ENCODE assay signal across 19 cellular contexts in the genomic region with DNA sequence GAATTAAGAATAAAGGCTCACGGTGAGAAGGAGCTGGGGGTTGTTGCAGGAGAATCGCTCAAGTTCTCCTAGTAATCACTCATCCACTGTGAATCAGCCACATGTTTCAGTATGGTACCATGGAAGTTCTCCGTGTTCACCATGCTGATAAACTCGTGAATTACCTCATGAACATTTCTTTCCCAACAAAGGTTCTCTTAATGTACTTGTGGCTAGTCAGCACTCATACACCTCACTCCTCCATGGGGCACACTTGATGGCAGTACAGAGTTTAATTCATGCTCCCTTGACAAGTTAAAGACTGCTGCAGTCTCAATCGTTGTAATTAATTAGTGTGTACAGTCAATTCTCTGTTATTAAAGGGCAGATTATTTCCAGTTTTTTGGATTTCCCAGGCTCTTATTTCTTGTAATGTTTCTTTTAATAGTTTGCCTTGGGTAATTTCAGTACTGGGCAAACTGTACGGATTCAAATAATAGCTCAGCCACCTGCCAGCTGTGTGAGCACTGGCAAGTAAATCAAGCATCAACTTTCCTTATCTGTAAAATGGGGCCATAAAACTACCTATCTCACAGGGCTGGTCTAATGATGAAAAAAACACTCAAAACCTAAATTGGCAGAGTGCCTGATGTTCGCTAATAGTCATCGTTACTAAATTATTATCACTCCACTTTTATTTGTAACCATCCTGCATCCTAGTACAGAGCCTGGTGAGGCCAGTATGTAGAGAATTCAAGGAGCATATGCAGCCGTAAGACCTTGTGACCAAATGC. TPM values are rescaled to one million over a fixed set of nuclear protein-coding genes. Genes with fewer than 3 reads are reported as not detected.
DNase-seq lines count a peak whose midpoint lies in the region; ATAC-seq and TF ChIP-seq lines count a peak whose summit lies in the region.
"Had no signal": no experiment of that assay in that cellular context is flagged by ENCODE, and none has a peak within 500 bp of the region (broad histone marks: within the 10 kb centered on the region; RNA-seq: fewer than 3 reads in every experiment).

No MANE protein-coding gene starts in this region.

- H3K4me3 ChIP-seq in right cardiac atrium (ENCODE audit: low read length) (no peak overlapping the region), heart left ventricle (no peak overlapping the region), right lobe of liver (no peak overlapping the region), testis (no peak overlapping the region), thyroid gland (replicated peaks in 1 of 3) (no peak overlapping the region)
- H3K4me3 ChIP-seq: MG63, Peyer's patch had no signal

- DNase-seq in Right ventricle myocardium superior: no peak
- no peak for DNase-seq in right cardiac atrium
- DNase-seq in heart left ventricle: no peak
- DNase-seq in right lobe of liver: no peak
- DNase-seq in testis: no peak
- DNase-seq in GM10248 (ENCODE audit: extremely low spot score): no peak
- no peak for DNase-seq in thyroid gland
- DNase-seq: 8988T, DMS153, HCEC 1CT, MG63, NCI-H1105 treated with DMSO at 0.1 percent for 48 hours, NCI-H187, NCI-H446, NCI-H774, Peyer's patch, SHP77 treated with DMSO at 0.1 percent for 48 hours had no signal

- ATAC-seq in Right ventricle myocardium superior (ENCODE audit: poor library complexity) (peak; percentile 40), right cardiac atrium (no peak), heart left ventricle (peak; percentile 12 to 66 (median 53)), right lobe of liver (peak in 3 of 4 donors; percentile 5 to 38 (median 18)), GM18502 (IDR thresholded peaks at IDR 0.05; ENCODE audit: poor library complexity, unreplicated experiment) (no peak)

- CTCF ChIA-PET in GM10248 (lab: Yijun Ruan, JAX): no interaction called here

- no peaks in the 10 kb centered on the region for H3K27me3 ChIP-seq in right cardiac atrium (ENCODE audit: control insufficient read depth, insufficient read depth)
- H3K27me3 ChIP-seq in heart left ventricle: no peaks in the 10 kb centered on the region
- H3K27me3 ChIP-seq in right lobe of liver: no peaks in the 10 kb centered on the region
- H3K27me3 ChIP-seq in testis: no peaks in the 10 kb centered on the region
- H3K27me3 ChIP-seq in thyroid gland: no peaks in the 10 kb centered on the region
- H3K27me3 ChIP-seq: MG63, Peyer's patch had no signal

- POLR2A ChIA-PET in GM10248 (lab: Yijun Ruan, JAX): no interaction called here

- H3K4me1 ChIP-seq in right cardiac atrium (ENCODE audit: control insufficient read depth, insufficient read depth, low read length) (no peaks in the 10 kb centered on the region), heart left ventricle (peaks cover 4 to 54% (median 23%) of the 10 kb centered on the region in 12 donors), right lobe of liver (peaks cover 0 to 91% (median 46%) of the 10 kb centered on the region in 4 donors), testis (peaks cover 12% of the 10 kb centered on the region), thyroid gland (peaks cover 6 to 12% of the 10 kb centered on the region in 2 donors)

- H3K36me3 ChIP-seq in heart left ventricle: peaks cover under 1 to 18% (median 8%) of the 10 kb centered on the region in 9 donors
- peaks cover 0 to 5% (median under 1%) of the 10 kb centered on the region in 4 donors for H3K36me3 ChIP-seq in right lobe of liver
- no peaks in the 10 kb centered on the region for H3K36me3 ChIP-seq in testis (ENCODE audit: low read depth, missing control alignments)
- H3K36me3 ChIP-seq in thyroid gland: peaks cover 0 to 6% of the 10 kb centered on the region in 2 donors

- H3K27ac ChIP-seq in right cardiac atrium (ENCODE audit: low read length): no peak overlapping the region
- peak overlapping the region in 10 of 12 donors; percentile 29 to 88 (median 80) for H3K27ac ChIP-seq in heart left ventricle
- peak overlapping the region; percentile 47 to 97 (median 91) for H3K27ac ChIP-seq in right lobe of liver
- peak overlapping the region; percentile 31 to 61 for H3K27ac ChIP-seq in testis
- no peak overlapping the region for H3K27ac ChIP-seq in thyroid gland
- H3K27ac ChIP-seq: KMS-11, Peyer's patch had no signal

- 82% methylated on average over 9 of the region's 9 CpGs for WGBS in right cardiac atrium
- 69 to 71% (median 70%) methylated on average over 9 of the region's 9 CpGs for WGBS in heart left ventricle, 4 donors
- WGBS in right lobe of liver (ENCODE audit: insufficient coverage, low coverage, low lambda C conversion rate, missing lambda C conversion rate): 38% methylated on average over 9 of the region's 9 CpGs
- WGBS in testis, 2 donors: 66 to 80% methylated on average over 9 of the region's 9 CpGs
- WGBS in thyroid gland, 2 donors: 91 to 92% methylated on average over 9 of the region's 9 CpGs

- no peaks in the 10 kb centered on the region for H3K9me3 ChIP-seq in right cardiac atrium (ENCODE audit: control insufficient read depth, low read length)
- no peaks in the 10 kb centered on the region for H3K9me3 ChIP-seq in heart left ventricle
- H3K9me3 ChIP-seq in right lobe of liver: no peaks in the 10 kb centered on the region
- H3K9me3 ChIP-seq in testis: no peaks in the 10 kb centered on the region
- no peaks in the 10 kb centered on the region for H3K9me3 ChIP-seq in thyroid gland
- H3K9me3 ChIP-seq: MG63, Peyer's patch had no signal

- intact Hi-C loops in Right ventricle myocardium superior (cut with DNase I): no loop called here
- intact Hi-C loops in right cardiac atrium (cut with DNase I): no loop called here
- intact Hi-C loops in heart left ventricle (cut with DNase I): no loop called here
- intact Hi-C loops in right lobe of liver (cut with DNase I): no loop called here
- intact Hi-C loops in testis (cut with DNase I; ENCODE audit: low total_unique reads): no loop called here
- intact Hi-C loops in thyroid gland (cut with DNase I): no loop called here

- TF ChIP-seq CTCF in heart left ventricle (IDR thresholded peaks at IDR 0.05) (no peak), right lobe of liver (IDR thresholded peaks at IDR 0.05) (no peak), testis (IDR thresholded peaks at IDR 0.05) (no peak), GM10248 (IDR thresholded peaks at IDR 0.05; ENCODE audit: control extremely low read depth, extremely low read depth, low read depth, missing control alignments) (no peak), thyroid gland (IDR thresholded peaks at IDR 0.05) (no peak)

- TF ChIP-seq POLR2A in heart left ventricle (IDR thresholded peaks at IDR 0.05): no peak
- TF ChIP-seq POLR2A in right lobe of liver (IDR thresholded peaks at IDR 0.05): no peak
- no peak for TF ChIP-seq POLR2A in testis (IDR thresholded peaks at IDR 0.05)
- no peak for TF ChIP-seq POLR2A in thyroid gland (IDR thresholded peaks at IDR 0.05)

RNA-seq across cellular contexts. Expression of a gene that starts 6.1 kb away (rescaled TPM):
- total RNA-seq in Right ventricle myocardium superior: 533 TPM
- total RNA-seq in right cardiac atrium: 100 to 1,000 TPM; 245 to 329 (median 314) TPM
- polyA plus RNA-seq in right cardiac atrium: 313 TPM
- 100 to 1,000 TPM; 297 to 590 (median 453) TPM for total RNA-seq in heart left ventricle
- 100 to 1,000 TPM; 201 to 338 TPM for polyA plus RNA-seq in heart left ventricle
- total RNA-seq in right lobe of liver: 100 to 1,000 TPM; 117 to 196 (median 169) TPM
- total RNA-seq in testis: 100 to 1,000 TPM; 108 to 138 TPM
- 81.0 TPM for polyA plus RNA-seq in testis (ENCODE audit: insufficient read depth, low read depth, low replicate concordance)
- total RNA-seq in thyroid gland: 100 to 1,000 TPM in 2 of 4 donors, 10 to 100 TPM in 2; 65.4 to 129 (median 93.4) TPM

RNA-seq across cellular contexts. Expression of a gene that starts 43.4 kb away (rescaled TPM):
- total RNA-seq in Right ventricle myocardium superior (35.3 TPM), right cardiac atrium (10 to 100 TPM; 16.5 to 21.3 (median 19.0) TPM), heart left ventricle (10 to 100 TPM; 18.4 to 38.8 (median 32.4) TPM), right lobe of liver (10 to 100 TPM; 11.4 to 23.8 (median 14.3) TPM), testis (10 to 100 TPM; 37.4 to 76.4 TPM), thyroid gland (10 to 100 TPM; 17.2 to 33.8 (median 30.1) TPM)
- polyA plus RNA-seq in right cardiac atrium (13.3 TPM), heart left ventricle (10 to 100 TPM; 18.5 to 29.6 TPM), testis (ENCODE audit: insufficient read depth, low read depth, low replicate concordance) (66.6 TPM)

Comparison
In these comparisons a context has a peak if more than half of its experiments do, and no peak if none do; other contexts are left out.
1. ATAC-seq: peak in Right ventricle myocardium superior (single experiment), heart left ventricle (4 of 4) and right lobe of liver (3 of 4); none in right cardiac atrium (0 of 2) and GM18502 (single experiment).
2. H3K27ac ChIP-seq: peak in heart left ventricle (10 of 12), right lobe of liver (3 of 3) and testis (2 of 2); none in right cardiac atrium (single experiment) and thyroid gland (0 of 3).